Comparison of ENCODE assay signal across 12 cellular contexts in the genomic region with DNA sequence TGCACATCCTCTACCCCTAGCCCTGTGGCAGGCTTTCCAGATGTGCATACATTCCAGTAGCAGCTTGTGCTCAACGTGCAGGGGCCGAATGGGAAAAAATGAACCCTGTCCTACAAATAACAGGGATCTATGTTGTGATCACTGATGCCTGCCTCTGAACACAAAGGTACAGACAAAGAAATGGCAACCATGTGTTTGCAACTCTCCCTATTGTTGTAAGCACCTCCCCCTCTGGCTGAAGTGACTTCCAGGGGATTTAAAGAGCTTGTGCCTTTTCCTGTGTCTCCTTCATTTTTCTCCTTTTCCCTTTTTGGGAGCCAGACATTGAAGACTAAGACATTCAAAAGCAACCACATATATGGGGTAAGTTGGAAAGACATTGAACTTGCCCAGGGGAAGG. TPM values are rescaled to one million over a fixed set of nuclear protein-coding genes. Genes with fewer than 3 reads are reported as not detected.
DNase-seq lines count a peak whose midpoint lies in the region; ATAC-seq and TF ChIP-seq lines count a peak whose summit lies in the region.
"Had no signal": no experiment of that assay in that cellular context is flagged by ENCODE, and none has a peak within 500 bp of the region (broad histone marks: within the 10 kb centered on the region; RNA-seq: fewer than 3 reads in every experiment).

No MANE protein-coding gene starts in this region.

- H3K27ac Mint-ChIP-seq in natural killer cell treated with Interleukin-12 subunit alpha and Interleukin-12 subunit beta and Interleukin-15 and Interleukin-18, amount 100 ng/mL, for 72 hours, result peak overlapping the region; percentile 83 to 88
- H3K27ac Mint-ChIP-seq in natural killer cell (peak overlapping the region in 1 of 2 donors; percentile 98), WTC11 (0 out of 2 replicates have a peak overlapping the region, but pooled peaks have one; percentile 9), immature natural killer cell (peak overlapping the region in 5 of 6 donors; percentile 23 to 90 (median 55))

- TF ChIP-seq CTCF in natural killer cell (IDR thresholded peaks at IDR 0.05), result no peak
- no peak for TF ChIP-seq CTCF in WTC11 (IDR thresholded peaks at IDR 0.05)

- H3K4me1 Mint-ChIP-seq in natural killer cell treated with Interleukin-12 subunit alpha and Interleukin-12 subunit beta and Interleukin-15 and Interleukin-18, amount 100 ng/mL, for 72 hours (ENCODE audit: low read depth in 2 of 2), result peaks cover 61 to 83% of the 10 kb centered on the region in 2 donors
- H3K4me1 Mint-ChIP-seq in natural killer cell (peaks cover 55 to 59% of the 10 kb centered on the region in 2 donors), WTC11 (peaks cover 17% of the 10 kb centered on the region), immature natural killer cell (peaks cover 63 to 75% of the 10 kb centered on the region in 2 donors)

- ATAC-seq in natural killer cell treated with Interleukin-12 subunit alpha and Interleukin-12 subunit beta and Interleukin-15 and Interleukin-18, amount 100 ng/mL, for 72 hours, result no peak
- no peak for ATAC-seq in natural killer cell
- peak; percentile 66 for ATAC-seq in WTC11
- no peak for ATAC-seq in GM18517 (IDR thresholded peaks at IDR 0.05; ENCODE audit: unreplicated experiment)
- ATAC-seq: SK-N-SH treated with all-trans-retinoic acid at 6 μM for 48 hours had no signal

- intact Hi-C loops in natural killer cell (cut with micrococcal nuclease), result no loop called here

- peaks cover 9% of the 10 kb centered on the region for H3K9me3 Mint-ChIP-seq in natural killer cell treated with Interleukin-12 subunit alpha and Interleukin-12 subunit beta and Interleukin-15 and Interleukin-18, amount 100 ng/mL, for 72 hours
- peaks cover 5% of the 10 kb centered on the region in 2 donors for H3K9me3 Mint-ChIP-seq in natural killer cell
- peaks cover 8% of the 10 kb centered on the region; the same call in 1 of the 2 replicates for H3K9me3 Mint-ChIP-seq in WTC11
- peaks cover 4 to 9% (median 7%) of the 10 kb centered on the region in 6 donors for H3K9me3 Mint-ChIP-seq in immature natural killer cell

- POLR2A ChIA-PET in WTC11 (lab: Charles Lee), result no interaction called here

- peak overlapping the region; percentile 28 for H3K4me3 Mint-ChIP-seq in natural killer cell treated with Interleukin-12 subunit alpha and Interleukin-12 subunit beta and Interleukin-15 and Interleukin-18, amount 100 ng/mL, for 72 hours
- H3K4me3 Mint-ChIP-seq in natural killer cell, result no peak overlapping the region
- no peak overlapping the region for H3K4me3 Mint-ChIP-seq in WTC11
- H3K4me3 Mint-ChIP-seq in immature natural killer cell, result peak overlapping the region in 2 of 5 donors; percentile 4 to 44

- CTCF ChIA-PET in WTC11 (lab: Charles Lee), result interaction anchor here (1.0 to 2.9 kb wide), 3 partner anchors 8 to 169 kb away, joined by 3 to 12 read pairs (median 10); no protein-coding TSS in a partner anchor

- peaks cover 43% of the 10 kb centered on the region for H3K36me3 Mint-ChIP-seq in natural killer cell treated with Interleukin-12 subunit alpha and Interleukin-12 subunit beta and Interleukin-15 and Interleukin-18, amount 100 ng/mL, for 72 hours
- H3K36me3 Mint-ChIP-seq in natural killer cell, result peaks cover 13% of the 10 kb centered on the region
- H3K36me3 Mint-ChIP-seq in WTC11, result no peaks in the 10 kb centered on the region
- H3K36me3 Mint-ChIP-seq in immature natural killer cell, result peaks cover 14 to 24% (median 19%) of the 10 kb centered on the region in 3 donors

- DNase-seq in natural killer cell treated with Interleukin-12 subunit alpha and Interleukin-12 subunit beta and Interleukin-15 and Interleukin-18, amount 100 ng/mL, for 72 hours (ENCODE audit: low spot score), result no peak
- DNase-seq in natural killer cell, result no peak
- no peak for DNase-seq in WTC11 (ENCODE audit: low spot score)
- DNase-seq in immature natural killer cell, result no peak
- no peak for DNase-seq in EL
- DNase-seq in hepatic stellate cell (ENCODE audit: low spot score), result no peak
- DNase-seq: esophagus squamous epithelium; NCI-H1694 treated with DMSO at 0.1 percent for 48 hours; stimulated activated naive CD4-positive, alpha-beta T cell; thyroid gland had no signal

- H3K27me3 Mint-ChIP-seq in natural killer cell treated with Interleukin-12 subunit alpha and Interleukin-12 subunit beta and Interleukin-15 and Interleukin-18, amount 100 ng/mL, for 72 hours, result no peaks in the 10 kb centered on the region
- H3K27me3 Mint-ChIP-seq in natural killer cell (ENCODE audit: low read depth in 2 of 2), result no peaks in the 10 kb centered on the region
- peaks cover 3% of the 10 kb centered on the region; the same call in 1 of the 2 replicates for H3K27me3 Mint-ChIP-seq in WTC11 (ENCODE audit: low read depth)
- peaks cover 2 to 3% (median 2%) of the 10 kb centered on the region in 3 donors for H3K27me3 Mint-ChIP-seq in immature natural killer cell (ENCODE audit: low read depth in 3 of 3)

TF ChIP-seq in WTC11, 78 proteins besides CTCF, POLR2A, EP300 and RAD21:
- TF ChIP-seq, protein P1, sequence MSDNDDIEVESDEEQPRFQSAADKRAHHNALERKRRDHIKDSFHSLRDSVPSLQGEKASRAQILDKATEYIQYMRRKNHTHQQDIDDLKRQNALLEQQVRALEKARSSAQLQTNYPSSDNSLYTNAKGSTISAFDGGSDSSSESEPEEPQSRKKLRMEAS (CRISPR knock-in tag; IDR thresholded peaks at IDR 0.05), result 0 out of 2 replicates have a peak, but pooled peaks have one; percentile 27
- no peak for TF ChIP-seq TEAD1 (CRISPR knock-in tag; IDR thresholded peaks at IDR 0.05)

RNA-seq across cellular contexts. Expression of a gene that starts 21.6 kb away (rescaled TPM):
- 100 to 1,000 TPM; 121 to 170 TPM for total RNA-seq in natural killer cell treated with Interleukin-12 subunit alpha and Interleukin-12 subunit beta and Interleukin-15 and Interleukin-18, amount 100 ng/mL, for 72 hours
- total RNA-seq in natural killer cell, result 100 to 1,000 TPM; 122 to 180 (median 155) TPM
- 2.6 to 3.4 TPM (median 2.9 TPM) in 3 replicates for total RNA-seq in WTC11 (2021)
- polyA plus RNA-seq in immature natural killer cell, result 100 to 1,000 TPM; 107 to 282 (median 117) TPM

Comparison
In these comparisons a context has a peak if more than half of its experiments do, and no peak if none do; other contexts are left out.
1. RNA of a gene that starts 21.6 kb away (total RNA-seq): 121 to 170 TPM in natural killer cell treated with Interleukin-12 subunit alpha and Interleukin-12 subunit beta and Interleukin-15 and Interleukin-18, amount 100 ng/mL, for 72 hours and 122 to 180 TPM in natural killer cell; 2.6 to 3.4 TPM in WTC11; every median in the first group is over 10 times any median in the second.